14 cellular contexts compared by ENCODE assay signal in genomic region chr11:130197386-130198035, GRCh38. TPM values are rescaled to one million over a fixed set of nuclear protein-coding genes. Genes with fewer than 3 reads are reported as not detected.
"Had no signal": no experiment of that assay in that cellular context is flagged by ENCODE, and none has a peak within 500 bp of the region (broad histone marks: within the 10 kb centered on the region; RNA-seq: fewer than 3 reads in every experiment).

No MANE protein-coding gene starts in this region.

- H3K36me3 Mint-ChIP-seq: activated naive CD4-positive, alpha-beta T cell treated with anti-CD3 and anti-CD28 coated beads, Interleukin-2, amount 10 ng/mL, durations not matched to agents 7 days and 5 days had no signal

- H3K4me3 ChIP-seq: adrenal gland, coronary artery, right atrium auricular region, skin epidermis had no signal

- H3K27me3 Mint-ChIP-seq: activated CD4-positive, alpha-beta T cell treated with anti-CD3 and anti-CD28 coated beads, Interleukin-2, amount 10 ng/mL, durations not matched to agents 7 days and 5 days; type B pancreatic cell had no signal

- H3K4me1 Mint-ChIP-seq: activated CD4-positive, alpha-beta T cell treated with anti-CD3 and anti-CD28 coated beads, Interleukin-2, amount 10 ng/mL, durations not matched to agents 7 days and 5 days; activated naive CD4-positive, alpha-beta T cell treated with anti-CD3 and anti-CD28 coated beads, Interleukin-2, amount 10 ng/mL, durations not matched to agents 7 days and 5 days had no signal

- H3K27ac Mint-ChIP-seq: activated CD4-positive, alpha-beta T cell treated with anti-CD3 and anti-CD28 coated beads, Interleukin-2, amount 10 ng/mL, durations not matched to agents 7 days and 5 days; activated naive CD4-positive, alpha-beta T cell treated with anti-CD3 and anti-CD28 coated beads, Interleukin-2, amount 10 ng/mL, durations not matched to agents 7 days and 5 days; activated T-helper 2 cell treated with anti-CD3 and anti-CD28 coated beads, Interferon-gamma antibody, Interleukin-2, Interleukin-4, amounts not matched to agents 10 μg/mL and 5 μg/mL and 100 μg/mL, durations not matched to agents 14 hours and 24 hours and 36 hours; type B pancreatic cell had no signal

- H3K27ac ChIP-seq: adrenal gland, coronary artery, right atrium auricular region had no signal

- DNase-seq: activated CD4-positive, alpha-beta T cell treated with anti-CD3 and anti-CD28 coated beads, Interleukin-2, amount 10 ng/mL, durations not matched to agents 7 days and 5 days; activated CD4-positive, CD25-positive, alpha-beta regulatory T cell; activated CD8-positive, alpha-beta memory T cell treated with anti-CD3 and anti-CD28 coated beads for 24 hours; activated naive CD4-positive, alpha-beta T cell treated with anti-CD3 and anti-CD28 coated beads, Interleukin-2, amount 10 ng/mL, durations not matched to agents 7 days and 5 days; adrenal gland; central memory CD4-positive, alpha-beta T cell; effector CD8-positive, alpha-beta T cell; substantia nigra; T-helper 1 cell had no signal

- H3K4me1 ChIP-seq: right atrium auricular region had no signal

- H3K9me3 ChIP-seq: adrenal gland, right atrium auricular region had no signal

- H3K27me3 ChIP-seq: adrenal gland, right atrium auricular region had no signal

- H3K9me3 Mint-ChIP-seq: activated CD4-positive, alpha-beta T cell treated with anti-CD3 and anti-CD28 coated beads, Interleukin-2, amount 10 ng/mL, durations not matched to agents 7 days and 5 days; activated naive CD4-positive, alpha-beta T cell treated with anti-CD3 and anti-CD28 coated beads, Interleukin-2, amount 10 ng/mL, durations not matched to agents 7 days and 5 days; activated T-helper 2 cell treated with anti-CD3 and anti-CD28 coated beads, Interferon-gamma antibody, Interleukin-2, Interleukin-4, amounts not matched to agents 10 μg/mL and 5 μg/mL and 100 μg/mL, durations not matched to agents 14 hours and 24 hours and 36 hours; type B pancreatic cell had no signal

- H3K36me3 ChIP-seq: adrenal gland, right atrium auricular region had no signal

- H3K4me3 Mint-ChIP-seq: activated CD4-positive, alpha-beta T cell treated with anti-CD3 and anti-CD28 coated beads, Interleukin-2, amount 10 ng/mL, durations not matched to agents 7 days and 5 days; activated naive CD4-positive, alpha-beta T cell treated with anti-CD3 and anti-CD28 coated beads, Interleukin-2, amount 10 ng/mL, durations not matched to agents 7 days and 5 days; type B pancreatic cell had no signal

RNA-seq across cellular contexts. Expression of gene ST14, which starts 37.9 kb away (rescaled TPM):
- total RNA-seq: activated CD4-positive, alpha-beta T cell treated with anti-CD3 and anti-CD28 coated beads, Interleukin-2, amount 10 ng/mL, durations not matched to agents 7 days and 5 days had no signal
